Comparison of ENCODE assay signal across 2 cellular contexts in the genomic region with DNA sequence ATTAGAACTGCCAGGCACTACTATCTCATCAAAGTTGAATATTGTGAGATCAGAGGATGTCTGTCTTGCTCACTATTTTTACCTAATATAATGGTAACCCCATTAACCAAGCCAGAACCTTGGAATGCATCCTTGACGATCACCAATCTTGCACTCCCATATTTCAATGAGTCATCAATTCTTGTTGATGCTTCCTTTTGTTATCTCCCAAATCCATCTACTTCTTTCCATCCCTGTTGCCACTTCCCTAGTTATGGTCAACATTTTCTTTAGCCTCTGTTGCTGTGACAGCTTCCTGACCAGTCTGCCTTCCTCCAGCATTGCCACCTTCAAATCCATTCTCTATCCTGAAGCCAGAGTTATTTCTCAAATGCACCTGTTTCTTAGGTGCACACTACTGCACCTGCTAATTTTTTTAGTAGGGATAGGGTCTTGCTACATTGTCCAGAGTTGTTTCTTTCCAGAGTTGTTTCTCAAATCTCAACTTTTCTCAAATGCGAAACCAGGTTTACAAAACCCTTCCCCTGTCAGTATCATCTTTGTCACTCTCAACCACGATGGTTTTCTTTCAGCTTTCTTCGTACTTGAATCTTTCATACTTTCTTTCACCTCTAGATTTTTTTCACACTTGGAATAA.
TF ChIP-seq lines count a peak whose summit lies in the region.

No MANE protein-coding gene starts in this region.

TF ChIP-seq in A549, 52 proteins besides CTCF, POLR2A, EP300 and RAD21:
- no peak for TF ChIP-seq RFX5 (IDR thresholded peaks at IDR 0.05)
- no peak for TF ChIP-seq FOSL2 (IDR thresholded peaks at IDR 0.05)
- peak; percentile 32; the same call in 1 of the 2 replicates for TF ChIP-seq FOSL2 (CRISPR knock-in tag; IDR thresholded peaks at IDR 0.05)
- TF ChIP-seq MAFK (IDR thresholded peaks at IDR 0.05; ENCODE audit: partially characterized antibody): peak; percentile 73
- no peak for TF ChIP-seq ZC3H11A (IDR thresholded peaks at IDR 0.05)
- TF ChIP-seq, protein P1, sequence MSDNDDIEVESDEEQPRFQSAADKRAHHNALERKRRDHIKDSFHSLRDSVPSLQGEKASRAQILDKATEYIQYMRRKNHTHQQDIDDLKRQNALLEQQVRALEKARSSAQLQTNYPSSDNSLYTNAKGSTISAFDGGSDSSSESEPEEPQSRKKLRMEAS (IDR thresholded peaks at IDR 0.05): no peak
- TF ChIP-seq CHD4 (IDR thresholded peaks at IDR 0.05; ENCODE audit: borderline replicate concordance): no peak
- no peak for TF ChIP-seq SREBF2 (IDR thresholded peaks at IDR 0.05)

TF ChIP-seq in IMR-90, 13 proteins besides CTCF, POLR2A, EP300 and RAD21:
- TF ChIP-seq MAFK (IDR thresholded peaks at IDR 0.05; ENCODE audit: low read depth, low read length) (peak; percentile 41; the same call in 1 of the 2 replicates), SMC3 (IDR thresholded peaks at IDR 0.05; ENCODE audit: low read depth, low read length) (no peak), MXI1 (IDR thresholded peaks at IDR 0.05; ENCODE audit: borderline replicate concordance, low read depth, low read length) (no peak)
